In the genomic region with DNA sequence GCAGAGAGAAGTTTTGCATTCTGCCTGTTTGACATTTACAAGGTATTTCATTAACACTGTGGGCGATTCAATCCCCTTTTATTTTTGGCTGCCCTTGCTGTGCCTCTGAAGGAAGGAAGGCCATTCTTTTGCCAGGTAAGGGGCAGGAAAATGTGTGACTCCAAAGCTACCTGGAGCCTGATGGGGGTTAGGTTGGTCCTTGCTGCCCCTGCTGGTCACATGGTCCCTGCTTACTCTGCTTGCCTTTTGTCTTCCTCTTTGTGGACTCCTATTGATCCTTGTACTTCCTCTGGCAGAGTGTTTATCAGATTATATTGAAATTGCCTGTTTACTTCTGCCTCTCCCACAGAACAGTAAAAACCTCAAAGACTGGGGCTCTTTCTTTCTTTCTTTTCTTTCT, we compare ENCODE assay signal across 17 cellular contexts.
A peak's percentile ranks its signal among the peaks of the same experiment; 100 is the strongest.
DNase-seq lines count a peak whose midpoint lies in the region; ATAC-seq, FAIRE-seq and TF ChIP-seq lines count a peak whose summit lies in the region.
"Had no signal": no experiment of that assay in that cellular context is flagged by ENCODE, and none has a peak within 500 bp of the region (broad histone marks: within the 10 kb centered on the region; RNA-seq: fewer than 3 reads in every experiment).

No MANE protein-coding gene starts in this region.

- CTCF ChIA-PET in HEK293T (lab: Yijun Ruan, JAX) = interaction anchor here (0.7 to 1.2 kb wide), 2 partner anchors 25 to 110 kb away, joined by 4 to 6 read pairs; no protein-coding TSS in a partner anchor
- CTCF ChIA-PET in GM12878 (lab: Yijun Ruan, JAX) = interaction anchor here (1.8 kb wide), 1 partner anchor 151 kb away, joined by 5 read pairs; no protein-coding TSS in a partner anchor

- H2AFZ ChIP-seq in GM12878 (ENCODE audit: control insufficient read depth, low read depth, low read length) = no peak overlapping the region

- H3K4me3 ChIP-seq in GM12878 (no peak overlapping the region), lower lobe of right lung (no peak overlapping the region)
- H3K4me3 ChIP-seq: ovary, SK-N-MC had no signal

- SMC1A ChIA-PET in GM12878 (lab: Charles Lee; ENCODE audit: uncharacterized antibody, unreplicated experiment) = interaction anchor here (1.0 kb wide), 1 partner anchor 8 kb away, joined by 3 read pairs; no protein-coding TSS in a partner anchor

- in situ Hi-C loops in GM12878 (cut with MboI) = no loop called here

- TF ChIP-seq EP300 in GM12878 (IDR thresholded peaks at IDR 0.05; ENCODE audit: borderline replicate concordance in 1 of 2, control insufficient read depth in 1 of 2, low read depth in 2 of 2, low read length in 2 of 2) = no peak

- H3K4me1 ChIP-seq in GM12878 (ENCODE audit: control insufficient read depth, insufficient read depth, low read length) (no peaks in the 10 kb centered on the region), lower lobe of right lung (peaks cover 19% of the 10 kb centered on the region)

- RAD21 ChIA-PET in GM12878 (lab: Charles Lee; ENCODE audit: unreplicated experiment) = interaction anchor here (1.3 kb wide), 1 partner anchor 13 kb away, joined by 3 read pairs; no protein-coding TSS in a partner anchor

- DNase-seq in D721Med (ENCODE audit: insufficient read length, low spot score) (no peak), HEK293T (ENCODE audit: extremely low spot score) (peak; percentile 41), GM12878 (ENCODE audit: low read depth, low spot score) (no peak), lower lobe of right lung (no peak), GF-D8 (lab: John Stamatoyannopoulos, UW) (no peak)
- DNase-seq in activated CD8-positive, alpha-beta memory T cell treated with anti-CD3 and anti-CD28 coated beads, Interleukin-2, amount 50 U/mL, for 48 hours = no peak
- DNase-seq: activated CD4-positive, CD25-positive, alpha-beta regulatory T cell; activated naive CD4-positive, alpha-beta T cell treated with anti-CD3 and anti-CD28 coated beads, Interleukin-2, amount 10 ng/mL, durations not matched to agents 7 days and 5 days; DMS79 treated with DMSO at 0.1 percent for 48 hours; foreskin melanocyte; MM.1S; NCI-H2081 treated with DMSO at 0.1 percent for 48 hours; ovary had no signal

- POLR2A ChIA-PET in HEK293T (lab: Yijun Ruan, JAX) (no interaction called here), GM12878 (lab: Charles Lee) (interaction anchor here (0.6 kb wide), 1 partner anchor 888 kb away, joined by 5 read pairs; no protein-coding TSS in a partner anchor)

- TF ChIP-seq CTCF in D721Med (IDR thresholded peaks at IDR 0.05; ENCODE audit: insufficient read depth, missing control alignments) (peak; percentile 10), GM12878 (IDR thresholded peaks at IDR 0.05 in 2 of 3, conservative IDR thresholded peaks at IDR 0.05 in 1 of 3; ENCODE audit: control insufficient read depth in 2 of 3, extremely low read depth in 1 of 3, insufficient read depth in 1 of 3, low read depth in 3 of 3, low read length in 3 of 3) (no peak), lower lobe of right lung (IDR thresholded peaks at IDR 0.05) (no peak)

- H3K27me3 ChIP-seq in GM12878 (replicated peaks in 1 of 2; ENCODE audit: control insufficient read depth in 2 of 2, insufficient read depth in 2 of 2, low read length in 1 of 2) = no peaks in the 10 kb centered on the region
- H3K27me3 ChIP-seq in lower lobe of right lung (ENCODE audit: low read depth) = no peaks in the 10 kb centered on the region
- H3K27me3 ChIP-seq: ovary had no signal

- WGBS in GM12878 (ENCODE audit: insufficient coverage, insufficient replicate concordance, low lambda C conversion rate, missing lambda C conversion rate) = 45% methylated on average over 1 of the region's 1 CpG

- no peak overlapping the region for H3K9ac ChIP-seq in GM12878 (ENCODE audit: control insufficient read depth, insufficient read depth, low read length)

- FAIRE-seq in D721Med (lab: Jason Lieb, UNC) (no peak), GM12878 (lab: Jason Lieb, UNC) (no peak)
- FAIRE-seq: bronchial epithelial cell had no signal

- TF ChIP-seq POLR2A in GM12878 (IDR thresholded peaks at IDR 0.05; ENCODE audit: low read depth, low read length) = no peak

- H3K36me3 ChIP-seq in GM12878 (ENCODE audit: control insufficient read depth in 2 of 2, insufficient read depth in 2 of 2, low read length in 1 of 2) = no peaks in the 10 kb centered on the region
- no peaks in the 10 kb centered on the region for H3K36me3 ChIP-seq in lower lobe of right lung
- H3K36me3 ChIP-seq: ovary had no signal

- no TSS peak for BruUV-seq in GM12878 (replicated peaks; lab: Mats Ljungman, UMichigan)

- no peaks in the 10 kb centered on the region for H3K79me2 ChIP-seq in GM12878 (ENCODE audit: control insufficient read depth, insufficient read depth, low read length)

- intact Hi-C loops in GM12878 (cut with micrococcal nuclease; ENCODE audit: unreplicated experiment) (no loop called here), lower lobe of right lung (cut with DNase I) (no loop called here)

- no peak for TF ChIP-seq RAD21 in GM12878 (IDR thresholded peaks at IDR 0.05; ENCODE audit: insufficient read depth, low read depth, low read length)

- H3K27ac ChIP-seq in GM12878 (ENCODE audit: control insufficient read depth, insufficient read depth) (no peak overlapping the region), lower lobe of right lung (peak overlapping the region; percentile 26)
- H3K27ac ChIP-seq: ovary, SK-N-MC had no signal

- H3K9me3 ChIP-seq in GM12878 (replicated peaks; ENCODE audit: control insufficient read depth, insufficient read depth, low read length) (no peaks in the 10 kb centered on the region), lower lobe of right lung (no peaks in the 10 kb centered on the region)
- H3K9me3 ChIP-seq: ovary had no signal

- H3K4me2 ChIP-seq in GM12878 (ENCODE audit: control insufficient read depth, insufficient read depth) = no peak overlapping the region

- ATAC-seq in GM12878 (peak; percentile 40; the same call in 2 of the 3 replicates), lower lobe of right lung (no peak), GM21423 (IDR thresholded peaks at IDR 0.05; ENCODE audit: unreplicated experiment) (no peak), GM21390 (IDR thresholded peaks at IDR 0.05; ENCODE audit: unreplicated experiment) (no peak)

- H4K20me1 ChIP-seq in GM12878 (ENCODE audit: control insufficient read depth, insufficient read depth) = no peaks in the 10 kb centered on the region

TF ChIP-seq in HEK293T, 16 proteins besides CTCF, POLR2A, EP300 and RAD21:
- no peak for TF ChIP-seq ZNF384 (IDR thresholded peaks at IDR 0.05)
- TF ChIP-seq, protein P1, sequence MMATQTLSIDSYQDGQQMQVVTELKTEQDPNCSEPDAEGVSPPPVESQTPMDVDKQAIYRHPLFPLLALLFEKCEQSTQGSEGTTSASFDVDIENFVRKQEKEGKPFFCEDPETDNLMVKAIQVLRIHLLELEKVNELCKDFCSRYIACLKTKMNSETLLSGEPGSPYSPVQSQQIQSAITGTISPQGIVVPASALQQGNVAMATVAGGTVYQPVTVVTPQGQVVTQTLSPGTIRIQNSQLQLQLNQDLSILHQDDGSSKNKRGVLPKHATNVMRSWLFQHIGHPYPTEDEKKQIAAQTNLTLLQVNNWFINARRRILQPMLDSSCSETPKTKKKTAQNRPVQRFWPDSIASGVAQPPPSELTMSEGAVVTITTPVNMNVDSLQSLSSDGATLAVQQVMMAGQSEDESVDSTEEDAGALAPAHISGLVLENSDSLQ (IDR thresholded peaks at IDR 0.05) = no peak
- no peak for TF ChIP-seq ELF4 (IDR thresholded peaks at IDR 0.05)
- no peak for TF ChIP-seq FOXK2 (IDR thresholded peaks at IDR 0.05)
- TF ChIP-seq L3MBTL2 (conservative IDR thresholded peaks at IDR 0.05) = no peak
- no peak for TF ChIP-seq ARNT (IDR thresholded peaks at IDR 0.05)
- no peak for TF ChIP-seq HDGF (IDR thresholded peaks at IDR 0.05; ENCODE audit: borderline replicate concordance)
- no peak for TF ChIP-seq TARDBP (IDR thresholded peaks at IDR 0.05)
- TF ChIP-seq FOXA1 (IDR thresholded peaks at IDR 0.05) = no peak
- no peak for TF ChIP-seq CTBP1 (IDR thresholded peaks at IDR 0.05; ENCODE audit: borderline replicate concordance)
- no peak for TF ChIP-seq SP1 (IDR thresholded peaks at IDR 0.05)
- TF ChIP-seq NFRKB (IDR thresholded peaks at IDR 0.05) = no peak
- no peak for TF ChIP-seq LEF1 (IDR thresholded peaks at IDR 0.05; ENCODE audit: borderline replicate concordance)
- no peak for TF ChIP-seq BHLHE40 (IDR thresholded peaks at IDR 0.05; ENCODE audit: borderline replicate concordance)
TF ChIP-seq in HEK293T: peak in this region for 0.

TF ChIP-seq in GM12878, 131 proteins besides CTCF, POLR2A, EP300 and RAD21 (continues in another document):
- TF ChIP-seq NBN (IDR thresholded peaks at IDR 0.05) (no peak), MTA3 (IDR thresholded peaks at IDR 0.05; ENCODE audit: borderline replicate concordance, low read length) (no peak), PML (IDR thresholded peaks at IDR 0.05; ENCODE audit: low read length) (no peak), STAT3 (IDR thresholded peaks at IDR 0.05; ENCODE audit: low read depth, low read length) (no peak), HDAC6 (IDR thresholded peaks at IDR 0.05; ENCODE audit: unreplicated experiment) (no peak)
- TF ChIP-seq, protein P2, sequence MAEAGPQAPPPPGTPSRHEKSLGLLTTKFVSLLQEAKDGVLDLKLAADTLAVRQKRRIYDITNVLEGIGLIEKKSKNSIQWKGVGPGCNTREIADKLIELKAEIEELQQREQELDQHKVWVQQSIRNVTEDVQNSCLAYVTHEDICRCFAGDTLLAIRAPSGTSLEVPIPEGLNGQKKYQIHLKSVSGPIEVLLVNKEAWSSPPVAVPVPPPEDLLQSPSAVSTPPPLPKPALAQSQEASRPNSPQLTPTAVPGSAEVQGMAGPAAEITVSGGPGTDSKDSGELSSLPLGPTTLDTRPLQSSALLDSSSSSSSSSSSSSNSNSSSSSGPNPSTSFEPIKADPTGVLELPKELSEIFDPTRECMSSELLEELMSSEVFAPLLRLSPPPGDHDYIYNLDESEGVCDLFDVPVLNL (IDR thresholded peaks at IDR 0.05; ENCODE audit: low read depth, low read length) = no peak
